13 cellular contexts compared by ENCODE assay signal in genomic region chr11:72789493-72790131, GRCh38. TPM values are rescaled to one million over a fixed set of nuclear protein-coding genes. Genes with fewer than 3 reads are reported as not detected.
DNase-seq lines count a peak whose midpoint lies in the region; ATAC-seq, FAIRE-seq and TF ChIP-seq lines count a peak whose summit lies in the region.
"Had no signal": no experiment of that assay in that cellular context is flagged by ENCODE, and none has a peak within 500 bp of the region (broad histone marks: within the 10 kb centered on the region; RNA-seq: fewer than 3 reads in every experiment).

No MANE protein-coding gene starts in this region.

- TF ChIP-seq EP300 in suprapubic skin (IDR thresholded peaks at IDR 0.05): no peak

- POLR2A ChIA-PET in HEK293 (lab: Yijun Ruan, JAX): no interaction called here

- peak; percentile 77 for DNase-seq in bronchial epithelial cell (ENCODE audit: low read depth)
- DNase-seq in inferior parietal cortex (ENCODE audit: extremely low spot score): peak; percentile 44
- no peak for DNase-seq in suprapubic skin (ENCODE audit: low spot score in 2 of 2)
- no peak for DNase-seq in DMS53 treated with DMSO at 0.1 percent for 48 hours (lab: John Stamatoyannopoulos, UW; ENCODE audit: unreplicated experiment)
- DNase-seq in GM13976 (ENCODE audit: low spot score): no peak
- DNase-seq: activated naive CD4-positive, alpha-beta T cell treated with anti-CD3 and anti-CD28 coated beads for 36 hours; GDM1; NCI-H1694 treated with DMSO at 0.1 percent for 48 hours had no signal

- no peak for FAIRE-seq in bronchial epithelial cell (lab: Jason Lieb, UNC)

- no peak overlapping the region for H3K4me3 ChIP-seq in HEK293 (ENCODE audit: low read depth, low read length)
- no peak overlapping the region for H3K4me3 ChIP-seq in bronchial epithelial cell (ENCODE audit: low read depth, low read length)
- no peak overlapping the region for H3K4me3 ChIP-seq in suprapubic skin
- H3K4me3 ChIP-seq: esophagus muscularis mucosa had no signal

- H3K27me3 ChIP-seq in bronchial epithelial cell (ENCODE audit: control insufficient read depth, insufficient read depth, low read length) (no peaks in the 10 kb centered on the region), suprapubic skin (no peaks in the 10 kb centered on the region)
- H3K27me3 ChIP-seq: esophagus muscularis mucosa had no signal

- TF ChIP-seq CTCF in HEK293 (tag by site-specific recombination; IDR thresholded peaks at IDR 0.05) (no peak), bronchial epithelial cell (IDR thresholded peaks at IDR 0.05; ENCODE audit: insufficient read depth, low read length, severe bottlenecking) (no peak), suprapubic skin (IDR thresholded peaks at IDR 0.05) (no peak), GM13976 (IDR thresholded peaks at IDR 0.05; ENCODE audit: borderline replicate concordance, control extremely low read depth, extremely low read depth, insufficient read depth, missing control alignments) (no peak)

- H3K9me3 ChIP-seq in HEK293 (ENCODE audit: control insufficient read depth, insufficient read depth, low read depth, low read length) (no peaks in the 10 kb centered on the region), suprapubic skin (no peaks in the 10 kb centered on the region)
- H3K9me3 ChIP-seq: esophagus muscularis mucosa had no signal

- H3K36me3 ChIP-seq in HEK293 (ENCODE audit: control insufficient read depth in 2 of 2, insufficient read depth in 1 of 2, low read length in 2 of 2) (no peaks in the 10 kb centered on the region), bronchial epithelial cell (ENCODE audit: control insufficient read depth, insufficient read depth, low read length) (no peaks in the 10 kb centered on the region), suprapubic skin (no peaks in the 10 kb centered on the region)
- H3K36me3 ChIP-seq: esophagus muscularis mucosa had no signal

- ATAC-seq in HG02588 (IDR thresholded peaks at IDR 0.05; ENCODE audit: unreplicated experiment): no peak
- no peak for ATAC-seq in GM21367 (IDR thresholded peaks at IDR 0.05; ENCODE audit: unreplicated experiment)

- 57% methylated on average over 6 of the region's 10 CpGs for WGBS in suprapubic skin

- H3K4me1 ChIP-seq in HEK293 (ENCODE audit: control insufficient read depth, insufficient read depth, low read length) (no peaks in the 10 kb centered on the region), suprapubic skin (peaks cover 47% of the 10 kb centered on the region)

- CTCF ChIA-PET in HEK293 (lab: Yijun Ruan, JAX): interaction anchor here (0.6 to 2.5 kb wide), 2 partner anchors 65 to 569 kb away, joined by 3 to 15 read pairs; no protein-coding TSS in a partner anchor

- in situ Hi-C loops in GM13976 (cut with MboI; ENCODE audit: low sequenced_read_pairs, unreplicated experiment): loop anchor here (10.0 kb wide), 1 partner anchor 65 kb away; no protein-coding TSS in a partner anchor

- no peak for TF ChIP-seq POLR2A in suprapubic skin (IDR thresholded peaks at IDR 0.05)

- H3K27ac ChIP-seq in HEK293 (ENCODE audit: extremely low read depth, low read depth, low read length): no peak overlapping the region
- H3K27ac ChIP-seq in suprapubic skin: peak overlapping the region; percentile 5
- H3K27ac ChIP-seq: esophagus muscularis mucosa, HL-60 had no signal

TF ChIP-seq in HEK293, 187 proteins besides CTCF, POLR2A, EP300 and RAD21:
- no peak for TF ChIP-seq PRDM6 (tag by site-specific recombination; IDR thresholded peaks at IDR 0.05)
- TF ChIP-seq ZIC2 (tag by site-specific recombination; IDR thresholded peaks at IDR 0.05): peak; percentile 84
- TF ChIP-seq GLIS1 (tag by site-specific recombination; IDR thresholded peaks at IDR 0.05): peak; percentile 23; the same call in 1 of the 2 replicates

RNA-seq across cellular contexts. Expression of gene STARD10, which starts 4.2 kb away (rescaled TPM):
- total RNA-seq in bronchial epithelial cell (118 and 179 TPM in 2 replicates), suprapubic skin (10 to 100 TPM; 76.3 to 83.0 (median 79.4) TPM)

RNA-seq across cellular contexts. Expression of gene ATG16L2, which starts 24.6 kb away (rescaled TPM):
- total RNA-seq in bronchial epithelial cell (5.3 and 8.1 TPM in 2 replicates), suprapubic skin (100 to 1,000 TPM in 2 of 4 donors, 10 to 100 TPM in 2; 81.9 to 231 (median 111) TPM)

RNA-seq across cellular contexts. Expression of gene ARAP1, which starts 37.4 kb away (rescaled TPM):
- total RNA-seq in bronchial epithelial cell: 49.5 and 63.6 TPM in 2 replicates
- 100 to 1,000 TPM in 1 of 4 donors, 10 to 100 TPM in 3; 53.8 to 126 (median 88.8) TPM for total RNA-seq in suprapubic skin

Comparison
In these comparisons a context has a peak if more than half of its experiments do, and no peak if none do; other contexts are left out.
1. DNase-seq: peak in bronchial epithelial cell (single experiment) and inferior parietal cortex (single experiment); none in suprapubic skin (0 of 2), DMS53 treated with DMSO at 0.1 percent for 48 hours (single experiment) and GM13976 (single experiment).